1 cellular context compared by ENCODE assay signal in the genomic region with DNA sequence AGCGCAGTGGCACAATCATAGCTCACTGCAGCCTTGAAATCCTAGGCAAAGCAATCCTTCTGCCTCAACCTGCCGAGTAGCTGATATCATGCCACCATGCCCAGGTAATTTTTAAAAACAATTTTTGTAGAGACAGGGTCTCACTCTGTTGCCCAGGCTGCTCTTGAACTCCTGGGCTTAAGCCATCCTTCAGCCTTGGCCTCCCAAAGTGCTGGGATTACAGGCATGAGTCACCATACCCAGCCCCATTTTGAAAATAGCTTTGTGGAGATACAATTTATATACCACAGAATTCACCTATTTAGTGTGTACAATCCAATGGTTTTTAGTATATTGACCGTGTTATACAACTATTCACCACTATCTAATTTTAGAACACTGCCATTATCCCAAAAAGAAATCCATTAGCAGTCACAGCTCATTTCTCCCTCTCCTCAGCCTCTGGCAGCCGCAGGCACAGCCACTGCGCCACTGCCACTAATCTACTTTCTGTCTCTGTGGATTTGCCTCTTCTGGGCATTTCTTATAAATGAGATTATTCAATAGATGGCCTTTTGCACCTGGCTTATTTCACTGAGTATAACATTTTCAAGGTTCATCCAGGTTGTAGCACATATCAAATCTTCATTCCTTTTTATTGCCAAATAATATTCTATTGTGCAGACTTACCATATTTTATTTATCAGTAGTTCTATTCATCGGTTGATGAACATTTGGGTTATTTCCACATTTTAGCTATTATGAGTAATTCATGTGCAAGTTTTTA.
TF ChIP-seq lines count a peak whose summit lies in the region.

No MANE protein-coding gene starts in this region.

TF ChIP-seq in H1, 55 proteins besides CTCF, POLR2A, EP300 and RAD21:
- 0 out of 2 replicates have a peak, but pooled peaks have one; percentile 23 for TF ChIP-seq JUND (IDR thresholded peaks at IDR 0.05; ENCODE audit: low read length)
- TF ChIP-seq ASH2L (IDR thresholded peaks at IDR 0.05; ENCODE audit: low read length): no peak
- TF ChIP-seq PHF8 (conservative IDR thresholded peaks at IDR 0.05; ENCODE audit: low read depth, low read length): no peak
- TF ChIP-seq TBP (IDR thresholded peaks at IDR 0.05; ENCODE audit: low read depth, low read length): no peak
